1 cellular context compared by ENCODE assay signal in genomic region chr12:95323204-95323603, GRCh38.
TF ChIP-seq lines count a peak whose summit lies in the region.

No MANE protein-coding gene starts in this region.

TF ChIP-seq in HepG2, 621 proteins besides CTCF, POLR2A, EP300 and RAD21 (continued from another document):
- TF ChIP-seq TEF (CRISPR knock-in tag; IDR thresholded peaks at IDR 0.05) = no peak
- TF ChIP-seq FOSL2 (CRISPR knock-in tag; IDR thresholded peaks at IDR 0.05) = peak; percentile 27; the same call in 1 of the 2 replicates
